Comparison of ENCODE assay signal across 1 cellular context in genomic region chr10:73873163-73873842, GRCh38.
TF ChIP-seq lines count a peak whose summit lies in the region.

No MANE protein-coding gene starts in this region.

TF ChIP-seq in HepG2, 621 proteins besides CTCF, POLR2A, EP300 and RAD21:
- TF ChIP-seq, protein P1, sequence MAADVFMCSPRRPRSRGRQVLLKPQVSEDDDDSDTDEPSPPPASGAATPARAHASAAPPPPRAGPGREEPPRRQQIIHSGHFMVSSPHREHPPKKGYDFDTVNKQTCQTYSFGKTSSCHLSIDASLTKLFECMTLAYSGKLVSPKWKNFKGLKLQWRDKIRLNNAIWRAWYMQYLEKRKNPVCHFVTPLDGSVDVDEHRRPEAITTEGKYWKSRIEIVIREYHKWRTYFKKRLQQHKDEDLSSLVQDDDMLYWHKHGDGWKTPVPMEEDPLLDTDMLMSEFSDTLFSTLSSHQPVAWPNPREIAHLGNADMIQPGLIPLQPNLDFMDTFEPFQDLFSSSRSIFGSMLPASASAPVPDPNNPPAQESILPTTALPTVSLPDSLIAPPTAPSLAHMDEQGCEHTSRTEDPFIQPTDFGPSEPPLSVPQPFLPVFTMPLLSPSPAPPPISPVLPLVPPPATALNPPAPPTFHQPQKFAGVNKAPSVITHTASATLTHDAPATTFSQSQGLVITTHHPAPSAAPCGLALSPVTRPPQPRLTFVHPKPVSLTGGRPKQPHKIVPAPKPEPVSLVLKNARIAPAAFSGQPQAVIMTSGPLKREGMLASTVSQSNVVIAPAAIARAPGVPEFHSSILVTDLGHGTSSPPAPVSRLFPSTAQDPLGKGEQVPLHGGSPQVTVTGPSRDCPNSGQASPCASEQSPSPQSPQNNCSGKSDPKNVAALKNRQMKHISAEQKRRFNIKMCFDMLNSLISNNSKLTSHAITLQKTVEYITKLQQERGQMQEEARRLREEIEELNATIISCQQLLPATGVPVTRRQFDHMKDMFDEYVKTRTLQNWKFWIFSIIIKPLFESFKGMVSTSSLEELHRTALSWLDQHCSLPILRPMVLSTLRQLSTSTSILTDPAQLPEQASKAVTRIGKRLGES (CRISPR knock-in tag; IDR thresholded peaks at IDR 0.05; ENCODE audit: borderline replicate concordance), result no peak
- TF ChIP-seq ZNF20 (CRISPR knock-in tag; IDR thresholded peaks at IDR 0.05) (no peak), RFX5 (IDR thresholded peaks at IDR 0.05; ENCODE audit: low read depth, low read length) (no peak), ZNF546 (CRISPR knock-in tag; conservative IDR thresholded peaks at IDR 0.05) (no peak), KLF9 (CRISPR knock-in tag; IDR thresholded peaks at IDR 0.05; ENCODE audit: low read depth) (no peak), MBD4 (IDR thresholded peaks at IDR 0.05; ENCODE audit: borderline replicate concordance, low read length) (no peak), NFATC3 (CRISPR knock-in tag; IDR thresholded peaks at IDR 0.05) (no peak), IRF9 (CRISPR knock-in tag; IDR thresholded peaks at IDR 0.05; ENCODE audit: borderline replicate concordance) (no peak), GFI1 (CRISPR knock-in tag; IDR thresholded peaks at IDR 0.05; ENCODE audit: borderline replicate concordance) (no peak)
